In the genomic region with DNA sequence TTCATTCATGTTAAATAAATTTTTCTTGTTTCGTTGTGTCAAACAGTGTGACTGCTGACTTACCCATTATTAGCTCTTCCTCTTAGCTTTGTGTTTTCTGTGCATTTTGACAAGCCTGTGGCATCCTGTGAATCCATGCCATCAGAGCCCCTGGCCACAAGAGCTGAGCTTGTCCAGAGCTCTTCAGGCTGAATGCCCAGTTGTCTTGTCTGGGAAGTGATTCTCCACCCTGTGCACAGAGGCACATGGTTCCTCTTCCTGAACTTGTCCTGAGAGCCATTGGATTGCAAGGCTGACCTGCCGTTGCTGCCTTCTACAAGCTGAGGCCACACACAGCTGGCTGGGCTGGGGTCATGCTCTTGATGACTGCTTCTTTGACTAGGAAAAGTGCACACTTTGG, we compare ENCODE assay signal across 14 cellular contexts.
DNase-seq lines count a peak whose midpoint lies in the region; ATAC-seq and TF ChIP-seq lines count a peak whose summit lies in the region.
"Had no signal": no experiment of that assay in that cellular context is flagged by ENCODE, and none has a peak within 500 bp of the region (broad histone marks: within the 10 kb centered on the region; RNA-seq: fewer than 3 reads in every experiment).

No MANE protein-coding gene starts in this region.

- H3K9ac ChIP-seq in parathyroid adenoma = no peak overlapping the region

- H3K4me1 Mint-ChIP-seq in CD8-positive, alpha-beta T cell (ENCODE audit: low read depth) = peaks cover 88% of the 10 kb centered on the region

- CTCF ChIA-PET in CD8-positive, alpha-beta T cell (lab: Charles Lee) = interaction anchor here (0.6 kb wide), 1 partner anchor 354 kb away, joined by 3 read pairs; no protein-coding TSS in a partner anchor
- CTCF ChIA-PET in A673 (lab: Charles Lee) = interaction anchor here (0.5 kb wide), 1 partner anchor 225 kb away, joined by 8 read pairs; no protein-coding TSS in a partner anchor

- H3K4me3 Mint-ChIP-seq in CD8-positive, alpha-beta T cell = no peak overlapping the region
- H3K4me3 Mint-ChIP-seq: activated naive CD8-positive, alpha-beta T cell treated with anti-CD3 and anti-CD28 coated beads, Interleukin-2, amount 10 ng/mL, durations not matched to agents 7 days and 5 days; T-helper 1 cell treated with Interleukin-12 subunit alpha and Interleukin-12 subunit beta and Interleukin-4 antibody, amounts not matched to agents 30 μg/mL and 1 μg/mL, for 36 hours had no signal

- peaks cover 39% of the 10 kb centered on the region for H3K79me2 ChIP-seq in parathyroid adenoma

- WGBS in heart right ventricle, 2 donors = 25 to 30% methylated on average over 2 of the region's 2 CpGs

- POLR2A ChIA-PET in CD8-positive, alpha-beta T cell (lab: Charles Lee) = interaction anchor here (0.7 kb wide), 1 partner anchor 92 kb away, joined by 3 read pairs; no protein-coding TSS in a partner anchor
- POLR2A ChIA-PET in A673 (lab: Charles Lee; ENCODE audit: low non-redundant PET) = no interaction called here

- peaks cover 93% of the 10 kb centered on the region for H3K36me3 Mint-ChIP-seq in CD8-positive, alpha-beta T cell

- H3K9me3 Mint-ChIP-seq in CD8-positive, alpha-beta T cell = no peaks in the 10 kb centered on the region
- H3K9me3 Mint-ChIP-seq: activated naive CD8-positive, alpha-beta T cell treated with anti-CD3 and anti-CD28 coated beads, Interleukin-2, amount 10 ng/mL, durations not matched to agents 7 days and 5 days; T-helper 1 cell treated with Interleukin-12 subunit alpha and Interleukin-12 subunit beta and Interleukin-4 antibody, amounts not matched to agents 30 μg/mL and 1 μg/mL, for 36 hours had no signal

- no peak overlapping the region for H3K4me3 ChIP-seq in CD8-positive, alpha-beta T cell (ENCODE audit: low read depth, low read length)
- no peak overlapping the region for H3K4me3 ChIP-seq in heart right ventricle
- H3K4me3 ChIP-seq in parathyroid adenoma (ENCODE audit: low read depth, low read length) = no peak overlapping the region
- H3K4me3 ChIP-seq in A673 (ENCODE audit: low read depth, low read length, poor library complexity, severe bottlenecking) = no peak overlapping the region
- H3K4me3 ChIP-seq: PC-9 had no signal

- H3K27ac Mint-ChIP-seq in CD8-positive, alpha-beta T cell = peak overlapping the region; percentile 61
- H3K27ac Mint-ChIP-seq: T-helper 1 cell treated with Interleukin-12 subunit alpha and Interleukin-12 subunit beta and Interleukin-4 antibody, amounts not matched to agents 30 μg/mL and 1 μg/mL, for 36 hours had no signal

- no TSS peak for BruUV-seq in A673 (replicated peaks; lab: Mats Ljungman, UMichigan)

- DNase-seq in CD8-positive, alpha-beta T cell = no peak
- no peak for DNase-seq in heart right ventricle
- no peak for DNase-seq in A673 (ENCODE audit: low spot score)
- DNase-seq: activated CD8-positive, alpha-beta memory T cell treated with anti-CD3 and anti-CD28 coated beads for 24 hours; activated naive CD8-positive, alpha-beta T cell treated with anti-CD3 and anti-CD28 coated beads, Interleukin-2, amount 10 ng/mL, durations not matched to agents 7 days and 5 days; NCI-H1417; NCI-H510A; PC-9 had no signal

- no peak overlapping the region for H2AFZ ChIP-seq in parathyroid adenoma
- H2AFZ ChIP-seq: PC-9 had no signal

- intact Hi-C loops in CD8-positive, alpha-beta T cell (cut with DNase I, micrococcal nuclease) = loop anchor here in 1 of 2 experiments (5.0 kb wide), 1 partner anchor 62 kb away; a partner anchor contains a TSS
- intact Hi-C loops in heart right ventricle (cut with DNase I) = loop anchor here in 4 of 10 donors (10.0 kb wide), 1 partner anchor 60 kb away; a partner anchor contains a TSS
- intact Hi-C loops in A673 (cut with micrococcal nuclease; ENCODE audit: unreplicated experiment) = no loop called here

- no peak overlapping the region for H3K27ac ChIP-seq in CD8-positive, alpha-beta T cell (ENCODE audit: low read depth, low read length)
- peak overlapping the region in 7 of 10 donors; percentile 54 to 80 (median 64) for H3K27ac ChIP-seq in heart right ventricle
- peak overlapping the region; percentile 32 for H3K27ac ChIP-seq in parathyroid adenoma
- no peak overlapping the region for H3K27ac ChIP-seq in A673 (ENCODE audit: low read depth, low read length, poor library complexity, severe bottlenecking)
- H3K27ac ChIP-seq: PC-9 had no signal

- ATAC-seq in CD8-positive, alpha-beta T cell = no peak
- peak; percentile 76 for ATAC-seq in SK-N-SH treated with all-trans-retinoic acid at 6 μM for 48 hours
- peak in 6 of 8 donors; percentile 19 to 51 (median 40) for ATAC-seq in heart right ventricle
- no peak for ATAC-seq in GM21576 (IDR thresholded peaks at IDR 0.05; ENCODE audit: unreplicated experiment)
- no peak for ATAC-seq in GM21737 (IDR thresholded peaks at IDR 0.05; ENCODE audit: unreplicated experiment)
- ATAC-seq in HG03378 (IDR thresholded peaks at IDR 0.05; ENCODE audit: unreplicated experiment) = no peak

- no peak overlapping the region for H3K4me2 ChIP-seq in parathyroid adenoma (ENCODE audit: low read length)
- H3K4me2 ChIP-seq: PC-9 had no signal

- H3K9me3 ChIP-seq in CD8-positive, alpha-beta T cell (ENCODE audit: low read length) = no peaks in the 10 kb centered on the region
- no peaks in the 10 kb centered on the region for H3K9me3 ChIP-seq in heart right ventricle
- no peaks in the 10 kb centered on the region for H3K9me3 ChIP-seq in parathyroid adenoma (ENCODE audit: control insufficient read depth, low read length)
- H3K9me3 ChIP-seq in A673 (ENCODE audit: low read depth, low read length, poor library complexity, severe bottlenecking) = no peaks in the 10 kb centered on the region

- H3K36me3 ChIP-seq in CD8-positive, alpha-beta T cell (ENCODE audit: insufficient read depth, low read length) = peaks cover 45% of the 10 kb centered on the region
- H3K36me3 ChIP-seq in heart right ventricle (peaks cover 0 to 96% (median 30%) of the 10 kb centered on the region in 9 donors), parathyroid adenoma (ENCODE audit: control insufficient read depth, insufficient read depth, low read length) (no peaks in the 10 kb centered on the region), A673 (ENCODE audit: insufficient read depth, low read length, poor library complexity, severe bottlenecking) (peaks cover 58% of the 10 kb centered on the region)

- H3K27me3 ChIP-seq in CD8-positive, alpha-beta T cell (ENCODE audit: insufficient read depth, low read length) = no peaks in the 10 kb centered on the region
- H3K27me3 ChIP-seq in heart right ventricle = no peaks in the 10 kb centered on the region
- no peaks in the 10 kb centered on the region for H3K27me3 ChIP-seq in parathyroid adenoma (ENCODE audit: control insufficient read depth, insufficient read depth, low read length)
- no peaks in the 10 kb centered on the region for H3K27me3 ChIP-seq in A673 (replicated peaks; ENCODE audit: insufficient read depth, low read depth, low read length, poor library complexity)

- no peaks in the 10 kb centered on the region for H3K27me3 Mint-ChIP-seq in CD8-positive, alpha-beta T cell (ENCODE audit: low read depth)
- H3K27me3 Mint-ChIP-seq: activated naive CD8-positive, alpha-beta T cell treated with anti-CD3 and anti-CD28 coated beads, Interleukin-2, amount 10 ng/mL, durations not matched to agents 7 days and 5 days had no signal

- no peak for TF ChIP-seq CTCF in CD8-positive, alpha-beta T cell (IDR thresholded peaks at IDR 0.05)
- no peak for TF ChIP-seq CTCF in heart right ventricle (IDR thresholded peaks at IDR 0.05)
- no peak for TF ChIP-seq CTCF in parathyroid adenoma (IDR thresholded peaks at IDR 0.05)
- TF ChIP-seq CTCF in A673 (conservative IDR thresholded peaks at IDR 0.05; ENCODE audit: low read depth, low read length) = no peak

- H3K4me1 ChIP-seq in CD8-positive, alpha-beta T cell (ENCODE audit: insufficient read depth, low read length) = peaks cover 43% of the 10 kb centered on the region
- H3K4me1 ChIP-seq in heart right ventricle (peaks cover 9 to 82% (median 54%) of the 10 kb centered on the region in 9 donors), parathyroid adenoma (peaks cover 5% of the 10 kb centered on the region), A673 (ENCODE audit: insufficient read depth, low read length, poor library complexity, severe bottlenecking) (peaks cover 6% of the 10 kb centered on the region)

TF ChIP-seq in SK-N-SH treated with all-trans-retinoic acid at 6 μM for 48 hours, 23 proteins besides CTCF, POLR2A, EP300 and RAD21:
- TF ChIP-seq OSR1 (CRISPR knock-in tag; IDR thresholded peaks at IDR 0.05) (no peak), PPARA (CRISPR knock-in tag; IDR thresholded peaks at IDR 0.05; ENCODE audit: borderline replicate concordance) (no peak), ARNTL (CRISPR knock-in tag; IDR thresholded peaks at IDR 0.05; ENCODE audit: borderline replicate concordance, low read depth) (no peak)
- TF ChIP-seq, protein P1, sequence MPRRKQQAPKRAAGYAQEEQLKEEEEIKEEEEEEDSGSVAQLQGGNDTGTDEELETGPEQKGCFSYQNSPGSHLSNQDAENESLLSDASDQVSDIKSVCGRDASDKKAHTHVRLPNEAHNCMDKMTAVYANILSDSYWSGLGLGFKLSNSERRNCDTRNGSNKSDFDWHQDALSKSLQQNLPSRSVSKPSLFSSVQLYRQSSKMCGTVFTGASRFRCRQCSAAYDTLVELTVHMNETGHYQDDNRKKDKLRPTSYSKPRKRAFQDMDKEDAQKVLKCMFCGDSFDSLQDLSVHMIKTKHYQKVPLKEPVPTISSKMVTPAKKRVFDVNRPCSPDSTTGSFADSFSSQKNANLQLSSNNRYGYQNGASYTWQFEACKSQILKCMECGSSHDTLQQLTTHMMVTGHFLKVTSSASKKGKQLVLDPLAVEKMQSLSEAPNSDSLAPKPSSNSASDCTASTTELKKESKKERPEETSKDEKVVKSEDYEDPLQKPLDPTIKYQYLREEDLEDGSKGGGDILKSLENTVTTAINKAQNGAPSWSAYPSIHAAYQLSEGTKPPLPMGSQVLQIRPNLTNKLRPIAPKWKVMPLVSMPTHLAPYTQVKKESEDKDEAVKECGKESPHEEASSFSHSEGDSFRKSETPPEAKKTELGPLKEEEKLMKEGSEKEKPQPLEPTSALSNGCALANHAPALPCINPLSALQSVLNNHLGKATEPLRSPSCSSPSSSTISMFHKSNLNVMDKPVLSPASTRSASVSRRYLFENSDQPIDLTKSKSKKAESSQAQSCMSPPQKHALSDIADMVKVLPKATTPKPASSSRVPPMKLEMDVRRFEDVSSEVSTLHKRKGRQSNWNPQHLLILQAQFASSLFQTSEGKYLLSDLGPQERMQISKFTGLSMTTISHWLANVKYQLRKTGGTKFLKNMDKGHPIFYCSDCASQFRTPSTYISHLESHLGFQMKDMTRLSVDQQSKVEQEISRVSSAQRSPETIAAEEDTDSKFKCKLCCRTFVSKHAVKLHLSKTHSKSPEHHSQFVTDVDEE (CRISPR knock-in tag; IDR thresholded peaks at IDR 0.05) = no peak

Comparison
In these comparisons a context has a peak if more than half of its experiments do, and no peak if none do; other contexts are left out.
1. ATAC-seq: peak in SK-N-SH treated with all-trans-retinoic acid at 6 μM for 48 hours (single experiment) and heart right ventricle (6 of 8); none in CD8-positive, alpha-beta T cell (single experiment), GM21576 (single experiment), GM21737 (single experiment) and HG03378 (single experiment).
2. H3K27ac ChIP-seq: peak in heart right ventricle (7 of 10) and parathyroid adenoma (single experiment); none in CD8-positive, alpha-beta T cell (single experiment) and A673 (single experiment).